Comparison of ENCODE assay signal across 8 cellular contexts in genomic region chr20:5192570-5193431, GRCh38.
DNase-seq lines count a peak whose midpoint lies in the region; ATAC-seq, FAIRE-seq and TF ChIP-seq lines count a peak whose summit lies in the region.

No MANE protein-coding gene starts in this region.

- TF ChIP-seq CTCF in 22Rv1 (IDR thresholded peaks at IDR 0.05): peak; percentile 38

- H3K27ac ChIP-seq in 22Rv1 (no peak overlapping the region), cingulate gyrus (ENCODE audit: low read depth, low read length) (peak overlapping the region; percentile 35)

- ATAC-seq in GM18909 (IDR thresholded peaks at IDR 0.05; ENCODE audit: poor library complexity, unreplicated experiment): peak; percentile 45
- peak; percentile 46 for ATAC-seq in HG03439 (IDR thresholded peaks at IDR 0.05; ENCODE audit: unreplicated experiment)
- no peak for ATAC-seq in HG02973 (IDR thresholded peaks at IDR 0.05; ENCODE audit: unreplicated experiment)
- no peak for ATAC-seq in HG03469 (IDR thresholded peaks at IDR 0.05; ENCODE audit: unreplicated experiment)

- DNase-seq in urothelium cell line (ENCODE audit: low spot score) (no peak), germinal center (ENCODE audit: low spot score) (no peak)

- FAIRE-seq in urothelium cell line (lab: Jason Lieb, UNC): no peak

Comparison
In these comparisons a context has a peak if more than half of its experiments do, and no peak if none do; other contexts are left out.
1. ATAC-seq: peak in GM18909 (single experiment) and HG03439 (single experiment); none in HG02973 (single experiment) and HG03469 (single experiment).